8 cellular contexts compared by ENCODE assay signal in genomic region chr17:2392252-2393183, GRCh38. TPM values are rescaled to one million over a fixed set of nuclear protein-coding genes. Genes with fewer than 3 reads are reported as not detected.
A peak's percentile ranks its signal among the peaks of the same experiment; 100 is the strongest.
DNase-seq lines count a peak whose midpoint lies in the region; ATAC-seq and TF ChIP-seq lines count a peak whose summit lies in the region.

No MANE protein-coding gene starts in this region.

- peak overlapping the region; percentile 88 for H2AFZ ChIP-seq in DND-41 (ENCODE audit: low read depth, low read length)

- H3K4me1 Mint-ChIP-seq in activated T-helper 17 cell treated with anti-CD3 and anti-CD28 coated beads, Interleukin-2, amount 50 U/mL, for 72 hours: peaks cover 22% of the 10 kb centered on the region
- peaks cover 24 to 52% of the 10 kb centered on the region in 2 donors for H3K4me1 Mint-ChIP-seq in natural killer cell
- peaks cover 74% of the 10 kb centered on the region for H3K4me1 Mint-ChIP-seq in stimulated activated memory B cell treated with anti-CD40 and anti-IgM and Interleukin-4, amounts not matched to agents 10 μg/mL and 1 μg/mL and 100 μg/mL, for 72 hours

- H3K27me3 Mint-ChIP-seq in activated T-helper 17 cell treated with anti-CD3 and anti-CD28 coated beads, Interleukin-2, amount 50 U/mL, for 72 hours: no peaks in the 10 kb centered on the region
- H3K27me3 Mint-ChIP-seq in natural killer cell (ENCODE audit: low read depth in 2 of 2): no peaks in the 10 kb centered on the region
- H3K27me3 Mint-ChIP-seq in stimulated activated memory B cell treated with anti-CD40 and anti-IgM and Interleukin-4, amounts not matched to agents 10 μg/mL and 1 μg/mL and 100 μg/mL, for 72 hours: no peaks in the 10 kb centered on the region

- peaks cover 30% of the 10 kb centered on the region for H3K36me3 Mint-ChIP-seq in activated T-helper 17 cell treated with anti-CD3 and anti-CD28 coated beads, Interleukin-2, amount 50 U/mL, for 72 hours (ENCODE audit: low read depth)
- H3K36me3 Mint-ChIP-seq in natural killer cell: no peaks in the 10 kb centered on the region
- H3K36me3 Mint-ChIP-seq in stimulated activated memory B cell treated with anti-CD40 and anti-IgM and Interleukin-4, amounts not matched to agents 10 μg/mL and 1 μg/mL and 100 μg/mL, for 72 hours: peaks cover 14% of the 10 kb centered on the region

- peaks cover 52% of the 10 kb centered on the region for H3K79me2 ChIP-seq in DND-41 (ENCODE audit: insufficient read depth, low read length)

- no peaks in the 10 kb centered on the region for H3K27me3 ChIP-seq in DND-41 (ENCODE audit: insufficient read depth, low read length, poor library complexity)

- H3K4me1 ChIP-seq in DND-41 (ENCODE audit: insufficient read depth, low read length): peaks cover 21% of the 10 kb centered on the region

- TF ChIP-seq CTCF in DND-41 (IDR thresholded peaks at IDR 0.05; ENCODE audit: borderline replicate concordance, extremely low read depth, low read length, poor library complexity, severe bottlenecking) (no peak), fibroblast of mammary gland (conservative IDR thresholded peaks at IDR 0.05; ENCODE audit: control insufficient read depth, insufficient read depth, low read depth, low read length) (no peak), natural killer cell (IDR thresholded peaks at IDR 0.05) (no peak)

- no peaks in the 10 kb centered on the region for H3K9me3 Mint-ChIP-seq in activated T-helper 17 cell treated with anti-CD3 and anti-CD28 coated beads, Interleukin-2, amount 50 U/mL, for 72 hours
- no peaks in the 10 kb centered on the region for H3K9me3 Mint-ChIP-seq in natural killer cell
- H3K9me3 Mint-ChIP-seq in stimulated activated memory B cell treated with anti-CD40 and anti-IgM and Interleukin-4, amounts not matched to agents 10 μg/mL and 1 μg/mL and 100 μg/mL, for 72 hours: no peaks in the 10 kb centered on the region

- peak overlapping the region; percentile 98 for H3K4me3 Mint-ChIP-seq in activated T-helper 17 cell treated with anti-CD3 and anti-CD28 coated beads, Interleukin-2, amount 50 U/mL, for 72 hours
- H3K4me3 Mint-ChIP-seq in natural killer cell: peak overlapping the region; percentile 92
- peak overlapping the region; percentile 95 for H3K4me3 Mint-ChIP-seq in stimulated activated memory B cell treated with anti-CD40 and anti-IgM and Interleukin-4, amounts not matched to agents 10 μg/mL and 1 μg/mL and 100 μg/mL, for 72 hours

- H3K9ac ChIP-seq in DND-41 (ENCODE audit: low read depth, low read length): peak overlapping the region; percentile 77

- peaks cover 56% of the 10 kb centered on the region for H4K20me1 ChIP-seq in DND-41 (ENCODE audit: insufficient read depth, low read length)

- H3K9me3 ChIP-seq in DND-41 (ENCODE audit: insufficient read depth, low read length, severe bottlenecking): no peaks in the 10 kb centered on the region
- no peaks in the 10 kb centered on the region for H3K9me3 ChIP-seq in KOPT-K1 (ENCODE audit: insufficient read depth, low read length, poor library complexity, severe bottlenecking)

- peaks cover 9% of the 10 kb centered on the region for H3K36me3 ChIP-seq in DND-41 (ENCODE audit: insufficient read depth, low read length)
- no peaks in the 10 kb centered on the region for H3K36me3 ChIP-seq in KOPT-K1 (ENCODE audit: insufficient read depth, low read length)

- intact Hi-C loops in natural killer cell (cut with micrococcal nuclease): loop anchor here (1.0 kb wide), 1 partner anchor 9 kb away; the partner anchor contains the start of gene MNT

- peak; percentile 95 for DNase-seq in DND-41
- peak; percentile 93 for DNase-seq in RPMI8226
- peak; percentile 94 for DNase-seq in fibroblast of mammary gland (ENCODE audit: low read depth)
- DNase-seq in natural killer cell: peak; percentile 99

- peak overlapping the region; percentile 72 for H3K4me2 ChIP-seq in DND-41 (ENCODE audit: insufficient read depth, low read length)

- ATAC-seq in DND-41 (ENCODE audit: insufficient read depth, low read depth) (peak; percentile 69), GM21737 (IDR thresholded peaks at IDR 0.05; ENCODE audit: unreplicated experiment) (peak; percentile 48), natural killer cell (peak; percentile 73 to 89 (median 74))
- peak; percentile 65 for ATAC-seq in activated T-helper 17 cell treated with anti-CD3 and anti-CD28 coated beads, Interleukin-2, amount 50 U/mL, for 72 hours (replicated peaks)
- ATAC-seq in stimulated activated memory B cell treated with anti-CD40 and anti-IgM and Interleukin-4, amounts not matched to agents 10 μg/mL and 1 μg/mL and 100 μg/mL, for 72 hours: peak; percentile 83

- H3K4me3 ChIP-seq in DND-41 (ENCODE audit: low read depth in 1 of 2, low read length in 2 of 2): peak overlapping the region; percentile 34 to 57; a peak in 3 of 4 replicates
- H3K4me3 ChIP-seq in fibroblast of mammary gland (ENCODE audit: control insufficient read depth, low read depth, low read length): peak overlapping the region; percentile 57

- H3K27ac ChIP-seq in DND-41 (ENCODE audit: low read length): peak overlapping the region; percentile 93
- peak overlapping the region; percentile 85 for H3K27ac ChIP-seq in KOPT-K1 (ENCODE audit: low read depth, low read length, poor library complexity, severe bottlenecking)

- H3K27ac Mint-ChIP-seq in activated T-helper 17 cell treated with anti-CD3 and anti-CD28 coated beads, Interleukin-2, amount 50 U/mL, for 72 hours: peak overlapping the region; percentile 97
- H3K27ac Mint-ChIP-seq in natural killer cell: peak overlapping the region; percentile 92 to 97
- peak overlapping the region; percentile 98 for H3K27ac Mint-ChIP-seq in stimulated activated memory B cell treated with anti-CD40 and anti-IgM and Interleukin-4, amounts not matched to agents 10 μg/mL and 1 μg/mL and 100 μg/mL, for 72 hours

RNA-seq across cellular contexts. Expression of gene MNT, which starts 8.3 kb away (rescaled TPM):
- total RNA-seq in activated T-helper 17 cell treated with anti-CD3 and anti-CD28 coated beads, Interleukin-2, amount 50 U/mL, for 72 hours: 10 to 100 TPM; 28.7 to 33.2 TPM
- 100 to 1,000 TPM in 1 of 3 donors, 10 to 100 TPM in 2; 72.3 to 108 (median 77.6) TPM for total RNA-seq in natural killer cell

RNA-seq across cellular contexts. Expression of gene SGSM2, which starts 55.2 kb away (rescaled TPM):
- total RNA-seq in activated T-helper 17 cell treated with anti-CD3 and anti-CD28 coated beads, Interleukin-2, amount 50 U/mL, for 72 hours: 10 to 100 TPM; 35.2 to 43.4 TPM
- total RNA-seq in natural killer cell: 10 to 100 TPM; 65.4 to 75.7 (median 73.6) TPM

RNA-seq across cellular contexts. Expression of gene TSR1, which starts 56.3 kb away (rescaled TPM):
- 10 to 100 TPM; 48.8 to 77.1 TPM for total RNA-seq in activated T-helper 17 cell treated with anti-CD3 and anti-CD28 coated beads, Interleukin-2, amount 50 U/mL, for 72 hours
- total RNA-seq in natural killer cell: 10 to 100 TPM; 19.7 to 30.7 (median 29.0) TPM

Comparison
In these comparisons a context has a peak if more than half of its experiments do, and no peak if none do; other contexts are left out.
1. Peak in every context shown above with its lines: DNase-seq, ATAC-seq, H3K4me3 ChIP-seq and H3K27ac ChIP-seq.